In the genomic region with DNA sequence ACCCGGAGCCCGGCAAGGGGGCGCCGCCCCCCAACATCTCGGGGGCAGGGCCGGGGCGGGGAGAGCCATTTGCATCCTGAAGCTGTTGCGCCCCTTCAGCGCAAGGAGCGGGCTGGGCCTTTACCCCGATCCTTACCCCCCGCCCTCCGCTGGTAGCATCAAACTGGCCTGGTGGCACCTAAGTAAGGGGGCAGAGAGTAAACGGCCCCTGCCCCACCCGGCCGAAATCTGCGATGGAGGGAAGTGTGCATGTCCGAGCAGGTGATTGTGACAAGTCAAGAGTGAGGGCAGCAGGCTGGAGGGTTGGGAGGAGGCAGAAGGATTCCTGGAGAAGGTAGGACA, we compare ENCODE assay signal across 12 cellular contexts.
A peak's percentile ranks its signal among the peaks of the same experiment; 100 is the strongest.
DNase-seq lines count a peak whose midpoint lies in the region; ATAC-seq and TF ChIP-seq lines count a peak whose summit lies in the region.
"Had no signal": no experiment of that assay in that cellular context is flagged by ENCODE, and none has a peak within 500 bp of the region (broad histone marks: within the 10 kb centered on the region; RNA-seq: fewer than 3 reads in every experiment).

No MANE protein-coding gene starts in this region.

- intact Hi-C loops in A673 (cut with micrococcal nuclease; ENCODE audit: unreplicated experiment) = no loop called here

- no TSS peak for BruUV-seq in A673 (replicated peaks; lab: Mats Ljungman, UMichigan)

- H3K4me1 Mint-ChIP-seq in IgD-negative memory B cell = peaks cover 5 to 8% (median 7%) of the 10 kb centered on the region in 3 donors

- H3K27me3 ChIP-seq in A673 (replicated peaks; ENCODE audit: insufficient read depth, low read depth, low read length, poor library complexity) = no peaks in the 10 kb centered on the region
- H3K27me3 ChIP-seq in SJCRH30 = no peaks in the 10 kb centered on the region

- peaks cover 6% of the 10 kb centered on the region for H3K4me1 ChIP-seq in A673 (ENCODE audit: insufficient read depth, low read length, poor library complexity, severe bottlenecking)
- H3K4me1 ChIP-seq in SJCRH30 = peaks cover 17% of the 10 kb centered on the region

- peak; percentile 9 for ATAC-seq in omental fat pad (ENCODE audit: low FRiP score)

- no peaks in the 10 kb centered on the region for H3K36me3 Mint-ChIP-seq in IgD-negative memory B cell

- peak overlapping the region in 3 of 4 donors; percentile 2 to 73 (median 41) for H3K4me3 Mint-ChIP-seq in IgD-negative memory B cell

- TF ChIP-seq CTCF in A673 (conservative IDR thresholded peaks at IDR 0.05; ENCODE audit: low read depth, low read length) (no peak), fibroblast of the aortic adventitia (IDR thresholded peaks at IDR 0.05; ENCODE audit: insufficient read depth, low read length) (no peak), omental fat pad (IDR thresholded peaks at IDR 0.05) (no peak)

- CTCF ChIA-PET in A673 (lab: Charles Lee) = no interaction called here

- H3K4me3 ChIP-seq in A673 (ENCODE audit: low read depth, low read length, poor library complexity, severe bottlenecking) (peak overlapping the region; percentile 43), fibroblast of the aortic adventitia (ENCODE audit: low read depth, low read length) (peak overlapping the region; percentile 28), SJCRH30 (no peak overlapping the region)

- no peaks in the 10 kb centered on the region for H3K36me3 ChIP-seq in A673 (ENCODE audit: insufficient read depth, low read length, poor library complexity, severe bottlenecking)
- no peaks in the 10 kb centered on the region for H3K36me3 ChIP-seq in SJCRH30

- in situ Hi-C loops in G401 (cut with HindIII; ENCODE audit: low sequenced_read_pairs) = no loop called here

- H3K9me3 ChIP-seq in A673 (ENCODE audit: low read depth, low read length, poor library complexity, severe bottlenecking) = no peaks in the 10 kb centered on the region
- H3K9me3 ChIP-seq in SJCRH30 (replicated peaks) = peaks cover 3% of the 10 kb centered on the region; the same call in 1 of the 2 replicates

- H3K27ac ChIP-seq in A673 (ENCODE audit: low read depth, low read length, poor library complexity, severe bottlenecking) = no peak overlapping the region
- no peak overlapping the region for H3K27ac ChIP-seq in SJCRH30
- H3K27ac ChIP-seq: RWPE1 had no signal

- peaks cover 70% of the 10 kb centered on the region for H3K27me3 Mint-ChIP-seq in IgD-negative memory B cell

- DNase-seq in A673 (ENCODE audit: low spot score) (no peak), fibroblast of the aortic adventitia (ENCODE audit: low read depth) (no peak), omental fat pad (ENCODE audit: low spot score) (no peak), G401 (ENCODE audit: low spot score) (no peak), NCI-H187 treated with DMSO at 0.1 percent for 48 hours (lab: John Stamatoyannopoulos, UW) (no peak), SJCRH30 (no peak)
- DNase-seq in activated CD4-positive, alpha-beta T cell treated with anti-CD3 and anti-CD28 coated beads for 48 hours = no peak
- DNase-seq: activated CD4-positive, alpha-beta T cell treated with anti-CD3 and anti-CD28 coated beads, Interleukin-2, amount 50 U/mL, for 48 hours; cerebellar nuclear complex; NCI-H2107 had no signal

- POLR2A ChIA-PET in A673 (lab: Charles Lee; ENCODE audit: low non-redundant PET) = no interaction called here

- H3K9me3 Mint-ChIP-seq in IgD-negative memory B cell = no peaks in the 10 kb centered on the region

- H3K27ac Mint-ChIP-seq in IgD-negative memory B cell = no peak overlapping the region
